ENCODE assay signal across 18 cellular contexts in genomic region chr3:33430061-33430460, GRCh38. TPM values are rescaled to one million over a fixed set of nuclear protein-coding genes. Genes with fewer than 3 reads are reported as not detected.
DNase-seq lines count a peak whose midpoint lies in the region; ATAC-seq, FAIRE-seq and TF ChIP-seq lines count a peak whose summit lies in the region.
"Had no signal": no experiment of that assay in that cellular context is flagged by ENCODE, and none has a peak within 500 bp of the region (broad histone marks: within the 10 kb centered on the region; RNA-seq: fewer than 3 reads in every experiment).

No MANE protein-coding gene starts in this region.

- peaks cover 23% of the 10 kb centered on the region for H3K4me1 ChIP-seq in CD8-positive, alpha-beta T cell (ENCODE audit: insufficient read depth, low read length)
- H3K4me1 ChIP-seq: colonic mucosa had no signal

- no peak for ATAC-seq in CD8-positive, alpha-beta T cell
- ATAC-seq in memory B cell (ENCODE audit: low read depth) (no peak), GM21381 (IDR thresholded peaks at IDR 0.05; ENCODE audit: unreplicated experiment) (no peak), GM21367 (IDR thresholded peaks at IDR 0.05; ENCODE audit: unreplicated experiment) (no peak)
- ATAC-seq: PC-3 had no signal

- peak overlapping the region; percentile 56 for H3K27ac Mint-ChIP-seq in CD8-positive, alpha-beta T cell
- H3K27ac Mint-ChIP-seq in memory B cell = peak overlapping the region; percentile 30

- H3K9me3 ChIP-seq in CD8-positive, alpha-beta T cell (ENCODE audit: low read length) = no peaks in the 10 kb centered on the region
- H3K9me3 ChIP-seq: colonic mucosa, tibial artery had no signal

- no peak for DNase-seq in CD8-positive, alpha-beta T cell
- DNase-seq in GM19239 (ENCODE audit: insufficient read length, low spot score) (no peak), OCI-M1 (lab: John Stamatoyannopoulos, UW) (peak; percentile 16), memory B cell (ENCODE audit: low spot score in 2 of 2) (no peak), DMS153 treated with DMSO at 0.1 percent for 48 hours (lab: John Stamatoyannopoulos, UW; ENCODE audit: unreplicated experiment) (no peak)
- DNase-seq: amygdala, C1 segment of cervical spinal cord, colonic mucosa, erythroblast, GOT3, head of caudate nucleus, KG1, NCI-H446 treated with DMSO at 0.1 percent for 48 hours, PC-3, tibial artery had no signal

- H3K36me3 ChIP-seq in CD8-positive, alpha-beta T cell (ENCODE audit: insufficient read depth, low read length) = no peaks in the 10 kb centered on the region
- H3K36me3 ChIP-seq: colonic mucosa, tibial artery had no signal

- H3K27me3 ChIP-seq in CD8-positive, alpha-beta T cell (ENCODE audit: insufficient read depth, low read length) = no peaks in the 10 kb centered on the region
- H3K27me3 ChIP-seq: colonic mucosa, tibial artery had no signal

- no peak for TF ChIP-seq CTCF in CD8-positive, alpha-beta T cell (IDR thresholded peaks at IDR 0.05)

- no peaks in the 10 kb centered on the region for H3K9me3 Mint-ChIP-seq in CD8-positive, alpha-beta T cell
- no peaks in the 10 kb centered on the region for H3K9me3 Mint-ChIP-seq in memory B cell

- H3K27me3 Mint-ChIP-seq in CD8-positive, alpha-beta T cell (ENCODE audit: low read depth) = no peaks in the 10 kb centered on the region
- no peaks in the 10 kb centered on the region for H3K27me3 Mint-ChIP-seq in memory B cell

- no peak overlapping the region for H3K4me3 ChIP-seq in CD8-positive, alpha-beta T cell (ENCODE audit: low read depth, low read length)
- H3K4me3 ChIP-seq: colonic mucosa, SK-N-MC, tibial artery had no signal

- intact Hi-C loops in CD8-positive, alpha-beta T cell (cut with DNase I, micrococcal nuclease) = loop anchor here in 1 of 2 experiments (10.0 kb wide), 1 partner anchor 1895 kb away; the partner anchor contains the start of gene STT3B

- POLR2A ChIA-PET in CD8-positive, alpha-beta T cell (lab: Charles Lee) = interaction anchor here (1.6 to 2.0 kb wide), 2 partner anchors 9 to 11 kb away, joined by 7 to 9 read pairs; partner anchors contain the start of gene UBP1

- CTCF ChIA-PET in CD8-positive, alpha-beta T cell (lab: Charles Lee) = interaction anchor here (1.0 kb wide), 1 partner anchor 10 kb away, joined by 3 read pairs; the partner anchor contains the start of gene UBP1

- H3K4me1 Mint-ChIP-seq in CD8-positive, alpha-beta T cell (ENCODE audit: low read depth) = peaks cover 77% of the 10 kb centered on the region
- peaks cover 32% of the 10 kb centered on the region for H3K4me1 Mint-ChIP-seq in memory B cell

- H3K4me3 Mint-ChIP-seq in CD8-positive, alpha-beta T cell = no peak overlapping the region
- no peak overlapping the region for H3K4me3 Mint-ChIP-seq in memory B cell

- FAIRE-seq in GM19239 (lab: Jason Lieb, UNC) = peak; percentile 88

- peaks cover 19% of the 10 kb centered on the region for H3K36me3 Mint-ChIP-seq in CD8-positive, alpha-beta T cell
- H3K36me3 Mint-ChIP-seq in memory B cell = peaks cover 2% of the 10 kb centered on the region

- H3K27ac ChIP-seq in CD8-positive, alpha-beta T cell (ENCODE audit: low read depth, low read length) = no peak overlapping the region
- H3K27ac ChIP-seq: colonic mucosa, SK-N-MC, tibial artery had no signal

RNA-seq across cellular contexts. Expression of gene UBP1, which starts 10.1 kb away (rescaled TPM):
- total RNA-seq in CD8-positive, alpha-beta T cell = 10 to 100 TPM; 54.4 to 55.9 TPM
